Comparison of ENCODE assay signal across 10 cellular contexts in the genomic region with DNA sequence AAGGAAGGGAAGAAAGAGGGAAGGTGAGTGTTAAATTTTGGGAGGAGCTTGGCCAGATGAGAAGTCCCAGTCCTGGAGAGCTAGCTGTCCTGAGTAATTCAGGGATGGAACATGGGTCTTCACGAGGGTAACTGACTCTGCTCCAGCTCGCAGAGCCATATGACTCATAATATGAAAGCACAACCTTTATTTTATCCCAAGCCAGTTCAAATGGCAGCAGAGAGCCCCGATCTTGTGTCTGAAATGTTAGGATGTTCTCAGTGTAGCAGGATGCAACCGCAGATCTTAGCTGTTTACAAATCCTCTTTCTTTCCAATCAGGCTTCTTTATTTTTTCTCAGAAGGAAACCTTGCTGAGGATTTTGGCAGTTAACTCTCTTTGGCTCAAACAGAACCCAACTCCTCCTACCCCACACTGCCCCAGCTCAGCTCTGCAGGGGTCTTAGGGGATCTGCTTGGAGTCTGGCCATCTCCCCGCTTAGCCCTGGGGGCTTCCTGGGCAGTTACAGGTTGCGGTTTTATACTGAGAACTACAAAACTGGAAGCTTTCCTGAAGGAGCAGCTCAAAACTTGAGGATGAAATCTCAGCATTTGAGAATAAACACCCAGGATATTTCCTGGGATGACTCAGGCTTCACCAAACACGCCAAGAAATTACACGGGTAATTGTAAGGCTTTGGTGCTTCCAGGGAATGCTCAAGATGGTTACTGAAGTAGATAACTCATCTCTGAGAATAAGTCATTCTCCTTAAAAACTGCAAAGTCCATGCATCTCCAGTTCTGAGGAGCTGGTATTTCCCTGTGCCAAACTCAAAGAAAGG.
DNase-seq lines count a peak whose midpoint lies in the region; ATAC-seq and TF ChIP-seq lines count a peak whose summit lies in the region.
"Had no signal": no experiment of that assay in that cellular context is flagged by ENCODE, and none has a peak within 500 bp of the region (broad histone marks: within the 10 kb centered on the region; RNA-seq: fewer than 3 reads in every experiment).

No MANE protein-coding gene starts in this region.

- H3K36me3 Mint-ChIP-seq in GM23338 (ENCODE audit: low read depth) = peaks cover 3% of the 10 kb centered on the region; the same call in 1 of the 3 replicates

- H2AFZ ChIP-seq in GM23338 = 0 out of 2 replicates have a peak overlapping the region, but pooled peaks have one; percentile 18

- no peaks in the 10 kb centered on the region for H3K27me3 Mint-ChIP-seq in GM23338 (ENCODE audit: insufficient read depth, low read depth, poor library complexity)
- H3K27me3 Mint-ChIP-seq: naive B cell had no signal

- H3K4me1 ChIP-seq in GM23338 (ENCODE audit: insufficient read depth) (no peaks in the 10 kb centered on the region), subcutaneous abdominal adipose tissue (ENCODE audit: control insufficient read depth in 5 of 5, insufficient read depth in 5 of 5, low read length in 5 of 5) (peaks cover 0 to 13% (median 10%) of the 10 kb centered on the region in 5 donors)

- no peak for TF ChIP-seq CTCF in GM23338 (conservative IDR thresholded peaks at IDR 0.05; ENCODE audit: low read depth in 2 of 2)

- no peaks in the 10 kb centered on the region for H3K79me2 ChIP-seq in GM23338 (replicated peaks; ENCODE audit: insufficient read depth)

- DNase-seq in GM23338 (ENCODE audit: low spot score) (no peak), astrocyte of the hippocampus (ENCODE audit: low read depth, low spot score) (peak; percentile 68), hepatic stellate cell (ENCODE audit: low spot score) (peak; percentile 51), islet precursor cell (no peak), Kasumi-1 (lab: John Stamatoyannopoulos, UW) (no peak), DMS114 treated with DMSO at 0.1 percent for 48 hours (lab: John Stamatoyannopoulos, UW; ENCODE audit: unreplicated experiment) (no peak)
- DNase-seq: naive B cell had no signal

- H3K4me1 Mint-ChIP-seq in GM23338 = no peaks in the 10 kb centered on the region

- H3K4me2 ChIP-seq in GM23338 = no peak overlapping the region

- no peak overlapping the region for H3K27ac ChIP-seq in GM23338 (ENCODE audit: low read depth)
- H3K27ac ChIP-seq in subcutaneous abdominal adipose tissue (ENCODE audit: low read depth, low read length) = peak overlapping the region; percentile 42

- H4K20me1 ChIP-seq in GM23338 (replicated peaks; ENCODE audit: insufficient read depth) = no peaks in the 10 kb centered on the region

- ATAC-seq in GM23338 = no peak
- ATAC-seq in HG03175 (IDR thresholded peaks at IDR 0.05; ENCODE audit: unreplicated experiment) = no peak

- no peak overlapping the region for H3K9ac ChIP-seq in subcutaneous abdominal adipose tissue (ENCODE audit: low read length in 5 of 5)

- H3K4me3 Mint-ChIP-seq in GM23338 = no peak overlapping the region
- H3K4me3 Mint-ChIP-seq: activated T-helper 1 cell treated with anti-CD3 and anti-CD28 coated beads, Interleukin-12 subunit alpha, Interleukin-12 subunit beta, Interleukin-2, Interleukin-4 antibody, amounts not matched to agents 30 ng/mL and 10 ng/mL and 1 ng/mL, durations not matched to agents 14 hours and 24 hours and 36 hours; naive B cell had no signal

- peaks cover 0 to 11% (median 5%) of the 10 kb centered on the region in 5 donors for H3K9me3 ChIP-seq in subcutaneous abdominal adipose tissue (ENCODE audit: control insufficient read depth in 5 of 5, low read length in 5 of 5)

- H3K9me2 ChIP-seq in GM23338 (ENCODE audit: insufficient read depth) = peaks cover 6% of the 10 kb centered on the region; the same call in 1 of the 2 replicates

- no peak overlapping the region for H3K27ac Mint-ChIP-seq in GM23338
- H3K27ac Mint-ChIP-seq: activated T-helper 1 cell treated with anti-CD3 and anti-CD28 coated beads, Interleukin-12 subunit alpha, Interleukin-12 subunit beta, Interleukin-2, Interleukin-4 antibody, amounts not matched to agents 30 ng/mL and 10 ng/mL and 1 ng/mL, durations not matched to agents 14 hours and 24 hours and 36 hours had no signal

- H3K27me3 ChIP-seq in GM23338 (ENCODE audit: insufficient read depth) (no peaks in the 10 kb centered on the region), subcutaneous abdominal adipose tissue (ENCODE audit: control insufficient read depth in 5 of 5, insufficient read depth in 4 of 5, low read length in 5 of 5) (no peaks in the 10 kb centered on the region)

- no peaks in the 10 kb centered on the region for H3K36me3 ChIP-seq in GM23338 (ENCODE audit: insufficient read depth)
- no peaks in the 10 kb centered on the region for H3K36me3 ChIP-seq in subcutaneous abdominal adipose tissue (ENCODE audit: control insufficient read depth in 5 of 5, insufficient read depth in 5 of 5, low read length in 5 of 5)

- no peaks in the 10 kb centered on the region for H3F3A ChIP-seq in GM23338 (replicated peaks; ENCODE audit: low read depth)

- peaks cover 8% of the 10 kb centered on the region for H3K9me3 Mint-ChIP-seq in GM23338

- H3K4me3 ChIP-seq in GM23338 = no peak overlapping the region
- H3K4me3 ChIP-seq in subcutaneous abdominal adipose tissue (ENCODE audit: low read depth in 1 of 5, low read length in 5 of 5) = peak overlapping the region in 1 of 5 donors; percentile 1

TF ChIP-seq in GM23338, 12 proteins besides CTCF, POLR2A, EP300 and RAD21:
- TF ChIP-seq, protein P1, sequence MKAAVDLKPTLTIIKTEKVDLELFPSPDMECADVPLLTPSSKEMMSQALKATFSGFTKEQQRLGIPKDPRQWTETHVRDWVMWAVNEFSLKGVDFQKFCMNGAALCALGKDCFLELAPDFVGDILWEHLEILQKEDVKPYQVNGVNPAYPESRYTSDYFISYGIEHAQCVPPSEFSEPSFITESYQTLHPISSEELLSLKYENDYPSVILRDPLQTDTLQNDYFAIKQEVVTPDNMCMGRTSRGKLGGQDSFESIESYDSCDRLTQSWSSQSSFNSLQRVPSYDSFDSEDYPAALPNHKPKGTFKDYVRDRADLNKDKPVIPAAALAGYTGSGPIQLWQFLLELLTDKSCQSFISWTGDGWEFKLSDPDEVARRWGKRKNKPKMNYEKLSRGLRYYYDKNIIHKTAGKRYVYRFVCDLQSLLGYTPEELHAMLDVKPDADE (IDR thresholded peaks at IDR 0.05) = no peak

Comparison
In these comparisons a context has a peak if more than half of its experiments do, and no peak if none do; other contexts are left out.
1. DNase-seq: peak in astrocyte of the hippocampus (single experiment) and hepatic stellate cell (single experiment); none in GM23338 (single experiment), islet precursor cell (single experiment), Kasumi-1 (0 of 2) and DMS114 treated with DMSO at 0.1 percent for 48 hours (single experiment).